In the genomic region with DNA sequence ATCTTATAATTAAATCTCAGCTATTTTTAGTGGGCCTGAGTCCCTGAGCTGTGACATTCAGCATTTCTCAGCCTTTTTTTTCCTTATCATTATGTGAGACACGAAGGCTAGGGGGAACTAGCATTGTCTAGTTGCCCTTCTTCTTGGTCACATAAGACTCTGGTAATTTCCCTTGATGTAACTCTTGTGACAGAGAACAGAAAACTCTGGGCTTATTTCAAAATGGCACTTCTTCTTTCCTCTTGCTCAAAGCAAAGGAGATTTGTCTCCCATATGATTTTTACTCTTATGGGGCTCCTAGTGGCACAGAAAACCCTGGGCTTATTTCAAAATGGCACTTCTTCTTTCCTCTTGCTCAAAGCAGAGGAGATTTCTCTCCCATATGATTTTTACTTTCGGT, we compare ENCODE assay signal across 23 cellular contexts. TPM values are rescaled to one million over a fixed set of nuclear protein-coding genes. Genes with fewer than 3 reads are reported as not detected.
"Had no signal": no experiment of that assay in that cellular context is flagged by ENCODE, and none has a peak within 500 bp of the region (broad histone marks: within the 10 kb centered on the region; RNA-seq: fewer than 3 reads in every experiment).

No MANE protein-coding gene starts in this region.

- H3K27ac ChIP-seq: brain microvascular endothelial cell, coronary artery, esophagus muscularis mucosa, suprapubic skin had no signal

- DNase-seq: activated CD4-positive, alpha-beta T cell treated with anti-CD3 and anti-CD28 coated beads for 48 hours; activated CD8-positive, alpha-beta memory T cell treated with anti-CD3 and anti-CD28 coated beads, Interleukin-2, amount 50 U/mL, for 4 hours; activated CD8-positive, alpha-beta T cell treated with anti-CD3 and anti-CD28 coated beads for 36 hours; activated gamma-delta T cell treated with Interleukin-2 at 50 U/mL for 16 hours; activated naive CD8-positive, alpha-beta T cell treated with anti-CD3 and anti-CD28 coated beads for 36 hours; activated T-cell treated with anti-CD3 and anti-CD28 coated beads, Interleukin-2, amount 50 U/mL, for 72 hours; amygdala; brain microvascular endothelial cell; hippocampal formation; kidney; left lung; naive thymus-derived CD8-positive, alpha-beta T cell; posterior cingulate gyrus; retina; stimulated activated CD4-positive, alpha-beta T cell treated with anti-CD3 and anti-CD28 coated beads, Interleukin-2, amount 100 ng/mL, for 48 hours; stimulated activated naive CD8-positive, alpha-beta T cell treated with anti-CD3 and anti-CD28 coated beads, Interleukin-15, Interleukin-2, amounts not matched to agents 100 U/mL and 50 U/mL, for 24 hours; T-helper 17 cell had no signal

- H3K27me3 Mint-ChIP-seq: activated CD8-positive, alpha-beta T cell treated with anti-CD3 and anti-CD28 coated beads for 36 hours; activated naive CD8-positive, alpha-beta T cell treated with anti-CD3 and anti-CD28 coated beads for 36 hours; central memory CD8-positive, alpha-beta T cell; naive thymus-derived CD8-positive, alpha-beta T cell; T-helper 17 cell; type B pancreatic cell had no signal

- ATAC-seq: activated CD8-positive, alpha-beta T cell treated with anti-CD3 and anti-CD28 coated beads for 36 hours; activated T-cell treated with anti-CD3 and anti-CD28 coated beads, Interleukin-2, amount 50 U/mL, for 72 hours; left lung; naive thymus-derived CD8-positive, alpha-beta T cell; stimulated activated naive CD8-positive, alpha-beta T cell treated with anti-CD3 and anti-CD28 coated beads, Interleukin-15, Interleukin-2, amounts not matched to agents 100 U/mL and 50 U/mL, for 24 hours; T-helper 17 cell; WTC11 had no signal

- H3K36me3 ChIP-seq: brain microvascular endothelial cell, esophagus muscularis mucosa, left lung, suprapubic skin had no signal

- H3K4me1 ChIP-seq: esophagus muscularis mucosa, left lung, suprapubic skin had no signal

- H3K4me1 Mint-ChIP-seq: central memory CD8-positive, alpha-beta T cell had no signal

- H3K4me3 ChIP-seq: coronary artery, esophagus muscularis mucosa, left lung, suprapubic skin had no signal

- H3K9me3 Mint-ChIP-seq: activated CD8-positive, alpha-beta T cell treated with anti-CD3 and anti-CD28 coated beads for 36 hours; central memory CD8-positive, alpha-beta T cell; type B pancreatic cell; WTC11 had no signal

- H3K27ac Mint-ChIP-seq: activated CD8-positive, alpha-beta T cell treated with anti-CD3 and anti-CD28 coated beads for 36 hours; activated naive CD8-positive, alpha-beta T cell treated with anti-CD3 and anti-CD28 coated beads for 36 hours; activated T-cell treated with anti-CD3 and anti-CD28 coated beads, Interleukin-2, amount 50 U/mL, for 72 hours; naive thymus-derived CD8-positive, alpha-beta T cell; T-helper 17 cell; type B pancreatic cell; WTC11 had no signal

- H3K27me3 ChIP-seq: brain microvascular endothelial cell, esophagus muscularis mucosa, left lung, suprapubic skin had no signal

- H3K4me3 Mint-ChIP-seq: activated CD8-positive, alpha-beta T cell treated with anti-CD3 and anti-CD28 coated beads for 36 hours; activated naive CD8-positive, alpha-beta T cell treated with anti-CD3 and anti-CD28 coated beads for 36 hours; activated T-cell treated with anti-CD3 and anti-CD28 coated beads, Interleukin-2, amount 50 U/mL, for 72 hours; central memory CD8-positive, alpha-beta T cell; naive thymus-derived CD8-positive, alpha-beta T cell; T-helper 17 cell; type B pancreatic cell; WTC11 had no signal

RNA-seq across cellular contexts. Expression of a gene that starts 14.8 kb away (rescaled TPM):
- polyA plus RNA-seq: naive thymus-derived CD8-positive, alpha-beta T cell had no signal
